In the genomic region with DNA sequence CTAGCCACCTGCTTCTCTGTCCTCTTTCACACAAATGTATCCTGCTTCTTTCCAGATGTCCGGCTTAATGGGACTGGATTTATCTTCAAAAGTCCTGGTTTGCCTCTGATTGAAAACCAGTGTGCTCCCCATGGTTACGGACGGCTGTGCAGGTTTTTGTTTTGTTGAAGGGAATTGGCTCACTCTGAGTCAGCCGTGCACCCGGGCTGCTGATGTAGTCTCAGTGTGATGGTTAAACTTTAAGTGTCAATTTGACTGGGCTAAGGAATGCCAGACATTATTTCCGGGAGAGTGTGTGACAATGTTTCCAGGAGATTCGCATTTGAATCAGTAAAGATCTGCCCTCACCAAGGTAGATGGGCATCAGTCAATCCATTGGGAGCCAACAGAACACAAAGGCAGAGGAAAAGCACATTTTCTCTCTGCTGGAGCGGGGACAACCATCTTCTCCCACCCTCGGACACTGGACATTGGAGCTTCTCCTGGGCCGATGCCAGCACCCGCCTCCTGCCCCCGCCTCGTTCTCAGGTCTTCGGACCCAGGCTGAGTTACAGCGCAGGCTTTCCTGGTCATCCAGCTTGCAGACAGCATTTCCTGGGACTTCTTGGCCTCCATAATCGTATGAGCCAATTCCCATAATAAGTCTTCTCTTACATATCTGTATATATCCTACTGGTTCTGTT, we compare ENCODE assay signal across 13 cellular contexts.
DNase-seq lines count a peak whose midpoint lies in the region; ATAC-seq and TF ChIP-seq lines count a peak whose summit lies in the region.
"Had no signal": no experiment of that assay in that cellular context is flagged by ENCODE, and none has a peak within 500 bp of the region (broad histone marks: within the 10 kb centered on the region; RNA-seq: fewer than 3 reads in every experiment).

No MANE protein-coding gene starts in this region.

- peak overlapping the region; percentile 88 for H3K27ac Mint-ChIP-seq in osteocyte (ENCODE audit: unreplicated experiment)
- H3K27ac Mint-ChIP-seq: activated naive CD4-positive, alpha-beta T cell treated with anti-CD3 and anti-CD28 coated beads, Interleukin-2, amount 10 ng/mL, durations not matched to agents 7 days and 5 days; CD8-positive, alpha-beta T cell had no signal

- no peaks in the 10 kb centered on the region for H3K36me3 Mint-ChIP-seq in osteocyte (ENCODE audit: unreplicated experiment)
- H3K36me3 Mint-ChIP-seq: activated naive CD4-positive, alpha-beta T cell treated with anti-CD3 and anti-CD28 coated beads, Interleukin-2, amount 10 ng/mL, durations not matched to agents 7 days and 5 days; CD8-positive, alpha-beta T cell had no signal

- POLR2A ChIA-PET in AG04450 (lab: Yijun Ruan, JAX) = no interaction called here

- H3K79me2 ChIP-seq in fibroblast of lung (ENCODE audit: control insufficient read depth, insufficient read depth, low read length) = no peaks in the 10 kb centered on the region

- H2AFZ ChIP-seq in fibroblast of lung (ENCODE audit: low read length) = no peak overlapping the region

- no peak for ATAC-seq in left lobe of liver
- ATAC-seq in HG03460 (IDR thresholded peaks at IDR 0.05; ENCODE audit: unreplicated experiment) = no peak
- ATAC-seq: CD8-positive, alpha-beta T cell had no signal

- no peak overlapping the region for H3K9ac ChIP-seq in fibroblast of lung (ENCODE audit: insufficient read depth, low read length)

- CTCF ChIA-PET in AG04450 (lab: Charles Lee) = no interaction called here

- no peaks in the 10 kb centered on the region for H3K36me3 ChIP-seq in fibroblast of lung (ENCODE audit: control insufficient read depth, insufficient read depth, low read length)
- H3K36me3 ChIP-seq: WERI-Rb-1 had no signal

- H3K4me1 ChIP-seq in fibroblast of lung (ENCODE audit: control insufficient read depth, extremely low read depth, insufficient read depth, low read length) = peaks cover 7% of the 10 kb centered on the region

- peak overlapping the region; percentile 35 for H3K4me2 ChIP-seq in fibroblast of lung (ENCODE audit: extremely low read depth, insufficient read depth, low read length)

- H3K4me1 Mint-ChIP-seq in osteocyte (ENCODE audit: unreplicated experiment) = peaks cover 44% of the 10 kb centered on the region

- no peaks in the 10 kb centered on the region for H3K9me3 Mint-ChIP-seq in osteocyte (ENCODE audit: unreplicated experiment)
- H3K9me3 Mint-ChIP-seq: CD8-positive, alpha-beta T cell had no signal

- DNase-seq in AG04450 (ENCODE audit: low read depth, low spot score) (peak; percentile 20), LHCN-M2 (ENCODE audit: low read depth) (peak; percentile 58), fibroblast of lung (ENCODE audit: low read depth in 2 of 2) (peak; percentile 34 to 87), osteocyte (ENCODE audit: extremely low spot score, unreplicated experiment) (no peak), NCI-H345 treated with DMSO at 0.1 percent for 48 hours (lab: John Stamatoyannopoulos, UW; ENCODE audit: unreplicated experiment) (no peak), NCI-H1694 treated with DMSO at 0.1 percent for 48 hours (lab: John Stamatoyannopoulos, UW) (no peak), left lobe of liver (ENCODE audit: low spot score) (no peak)
- DNase-seq: activated naive CD4-positive, alpha-beta T cell treated with anti-CD3 and anti-CD28 coated beads, Interleukin-2, amount 10 ng/mL, durations not matched to agents 7 days and 5 days; CD8-positive, alpha-beta T cell; erythroblast; NCI-H1105 treated with DMSO at 0.1 percent for 48 hours; WERI-Rb-1 had no signal

- H3K27ac ChIP-seq in AG04450 (ENCODE audit: low read depth, low read length) = peak overlapping the region; percentile 57
- peak overlapping the region; percentile 32 for H3K27ac ChIP-seq in fibroblast of lung (ENCODE audit: insufficient read depth, low read length)
- H3K27ac ChIP-seq: WERI-Rb-1 had no signal

- TF ChIP-seq CTCF in AG04450 (IDR thresholded peaks at IDR 0.05; ENCODE audit: low read depth, low read length) (no peak), fibroblast of lung (conservative IDR thresholded peaks at IDR 0.05 in 1 of 2, IDR thresholded peaks at IDR 0.05 in 1 of 2; ENCODE audit: low read depth in 1 of 2, low read length in 2 of 2) (no peak), osteocyte (IDR thresholded peaks at IDR 0.05) (no peak)

- H3K9me3 ChIP-seq in AG04450 (ENCODE audit: control insufficient read depth, insufficient read depth, low read length) = peaks cover 5% of the 10 kb centered on the region
- H3K9me3 ChIP-seq in fibroblast of lung (ENCODE audit: control insufficient read depth, insufficient read depth, low read depth, low read length) = no peaks in the 10 kb centered on the region

- H3K27me3 Mint-ChIP-seq in osteocyte (ENCODE audit: unreplicated experiment) = no peaks in the 10 kb centered on the region

- H3K4me3 Mint-ChIP-seq in osteocyte (ENCODE audit: unreplicated experiment) = no peak overlapping the region
- H3K4me3 Mint-ChIP-seq: activated naive CD4-positive, alpha-beta T cell treated with anti-CD3 and anti-CD28 coated beads, Interleukin-2, amount 10 ng/mL, durations not matched to agents 7 days and 5 days; CD8-positive, alpha-beta T cell had no signal

- H4K20me1 ChIP-seq in fibroblast of lung (ENCODE audit: control insufficient read depth, extremely low read depth, insufficient read depth, low read length) = no peaks in the 10 kb centered on the region

- H3K4me3 ChIP-seq in AG04450 (ENCODE audit: low read depth, low read length) (no peak overlapping the region), fibroblast of lung (replicated peaks in 1 of 4; ENCODE audit: control extremely low read depth in 1 of 4, insufficient read depth in 1 of 4, low read depth in 3 of 4, low read length in 4 of 4) (no peak overlapping the region)

- peaks cover 5% of the 10 kb centered on the region for H3K27me3 ChIP-seq in AG04450 (ENCODE audit: control insufficient read depth, insufficient read depth, low read length)
- H3K27me3 ChIP-seq in fibroblast of lung (ENCODE audit: control insufficient read depth, insufficient read depth, low read length) = no peaks in the 10 kb centered on the region

Comparison
In these comparisons a context has a peak if more than half of its experiments do, and no peak if none do; other contexts are left out.
1. DNase-seq: peak in AG04450 (single experiment), LHCN-M2 (single experiment) and fibroblast of lung (2 of 2); none in osteocyte (single experiment), NCI-H345 treated with DMSO at 0.1 percent for 48 hours (single experiment), NCI-H1694 treated with DMSO at 0.1 percent for 48 hours (single experiment) and left lobe of liver (single experiment).